8 cellular contexts compared by ENCODE assay signal in the genomic region with DNA sequence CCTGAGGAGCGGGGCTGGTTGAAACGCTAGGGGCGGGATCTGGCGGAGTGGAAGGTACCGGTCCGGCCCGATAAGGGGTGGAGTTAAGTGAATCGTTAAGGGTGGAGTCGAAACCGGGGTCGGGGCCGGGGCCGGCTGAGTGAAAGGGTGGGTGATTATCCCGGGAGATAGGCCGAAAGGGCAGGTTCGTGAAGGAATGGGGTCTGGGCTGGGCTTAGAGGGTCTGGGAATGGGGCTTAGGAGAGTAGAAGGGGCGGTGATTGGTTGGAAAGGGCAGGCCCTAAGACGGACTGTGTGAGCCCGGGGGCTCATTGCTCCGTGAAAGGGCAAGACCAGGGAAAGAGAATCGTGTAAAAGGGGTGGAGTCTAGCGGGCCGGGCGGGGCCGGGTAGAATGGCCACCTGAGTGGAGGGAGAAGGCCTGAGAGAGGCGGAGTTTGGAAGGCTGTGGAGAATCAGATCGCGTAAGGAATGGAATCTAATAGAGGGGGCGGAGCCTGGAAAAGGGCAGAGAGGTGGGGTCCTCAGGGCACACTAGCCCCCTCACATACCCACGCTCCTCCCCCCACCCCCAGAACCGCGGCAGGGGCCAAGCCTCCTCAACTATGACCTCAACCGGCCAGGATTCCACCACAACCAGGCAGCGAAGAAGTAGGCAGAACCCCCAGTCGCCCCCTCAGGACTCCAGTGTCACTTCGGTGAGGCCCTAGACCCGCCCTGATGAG. TPM values are rescaled to one million over a fixed set of nuclear protein-coding genes. Genes with fewer than 3 reads are reported as not detected.
DNase-seq lines count a peak whose midpoint lies in the region; ATAC-seq and TF ChIP-seq lines count a peak whose summit lies in the region.

No MANE protein-coding gene starts in this region.

- H3K4me3 ChIP-seq in endodermal cell (ENCODE audit: low read length), result peak overlapping the region; percentile 82

- H3K9me3 Mint-ChIP-seq in activated CD8-positive, alpha-beta T cell treated with anti-CD3 and anti-CD28 coated beads, Interleukin-2, amount 10 ng/mL, durations not matched to agents 7 days and 5 days (ENCODE audit: insufficient read depth), result no peaks in the 10 kb centered on the region
- H3K9me3 Mint-ChIP-seq in endodermal cell, result peaks cover 72% of the 10 kb centered on the region

- H3K4me3 Mint-ChIP-seq in activated CD8-positive, alpha-beta T cell treated with anti-CD3 and anti-CD28 coated beads, Interleukin-2, amount 10 ng/mL, durations not matched to agents 7 days and 5 days, result peak overlapping the region; percentile 95
- H3K4me3 Mint-ChIP-seq in endodermal cell, result peak overlapping the region; percentile 94

- no peaks in the 10 kb centered on the region for H3K27me3 Mint-ChIP-seq in activated CD8-positive, alpha-beta T cell treated with anti-CD3 and anti-CD28 coated beads, Interleukin-2, amount 10 ng/mL, durations not matched to agents 7 days and 5 days (ENCODE audit: low read depth)
- no peaks in the 10 kb centered on the region for H3K27me3 Mint-ChIP-seq in endodermal cell (ENCODE audit: insufficient read depth)

- H3K36me3 ChIP-seq in endodermal cell (ENCODE audit: control insufficient read depth, insufficient read depth, low read length), result peaks cover 16% of the 10 kb centered on the region

- H3K27me3 ChIP-seq in endodermal cell (ENCODE audit: control insufficient read depth, insufficient read depth, low read length, poor library complexity, severe bottlenecking), result no peaks in the 10 kb centered on the region

- peak overlapping the region; percentile 95 for H3K27ac ChIP-seq in endodermal cell (ENCODE audit: low read depth, low read length)

- no peak for TF ChIP-seq CTCF in endodermal cell (conservative IDR thresholded peaks at IDR 0.05)

- peaks cover 22% of the 10 kb centered on the region for H3K4me1 Mint-ChIP-seq in activated CD8-positive, alpha-beta T cell treated with anti-CD3 and anti-CD28 coated beads, Interleukin-2, amount 10 ng/mL, durations not matched to agents 7 days and 5 days (ENCODE audit: low read depth)
- H3K4me1 Mint-ChIP-seq in endodermal cell, result peaks cover 8% of the 10 kb centered on the region

- no peaks in the 10 kb centered on the region for H3K4me1 ChIP-seq in endodermal cell (ENCODE audit: control insufficient read depth, insufficient read depth, low read length)

- DNase-seq in COLO829 (ENCODE audit: low spot score) (peak; percentile 85), NCI-H69 (lab: John Stamatoyannopoulos, UW) (peak; percentile 88), endodermal cell (peak; percentile 92), midbrain (lab: John Stamatoyannopoulos, UW) (peak; percentile 7)
- DNase-seq in activated CD8-positive, alpha-beta T cell treated with anti-CD3 and anti-CD28 coated beads, Interleukin-2, amount 10 ng/mL, durations not matched to agents 7 days and 5 days, result peak; percentile 82
- peak; percentile 22 to 31 for DNase-seq in stimulated activated CD8-positive, alpha-beta memory T cell treated with anti-CD3 and anti-CD28 coated beads, Interleukin-7, amount 100 ng/mL, for 4 hours (ENCODE audit: low read depth in 2 of 2)

- peaks cover 11% of the 10 kb centered on the region for H3K36me3 Mint-ChIP-seq in activated CD8-positive, alpha-beta T cell treated with anti-CD3 and anti-CD28 coated beads, Interleukin-2, amount 10 ng/mL, durations not matched to agents 7 days and 5 days (ENCODE audit: low read depth)
- H3K36me3 Mint-ChIP-seq in endodermal cell (ENCODE audit: low read depth), result peaks cover 18% of the 10 kb centered on the region

- peak overlapping the region; percentile 91 for H3K9ac ChIP-seq in endodermal cell (ENCODE audit: extremely low read depth, low read length, poor library complexity, severe bottlenecking)

- H3K27ac Mint-ChIP-seq in activated CD8-positive, alpha-beta T cell treated with anti-CD3 and anti-CD28 coated beads, Interleukin-2, amount 10 ng/mL, durations not matched to agents 7 days and 5 days, result peak overlapping the region; percentile 99
- H3K27ac Mint-ChIP-seq in endodermal cell, result peak overlapping the region; percentile 99

- CTCF ChIA-PET in activated CD8-positive, alpha-beta T cell treated with anti-CD3 and anti-CD28 coated beads, Interleukin-2, amount 10 ng/mL, durations not matched to agents 7 days and 5 days (lab: Charles Lee), result interaction anchor here (1.0 to 2.0 kb wide), 4 partner anchors 65 to 154 kb away, joined by 3 to 11 read pairs (median 4); no protein-coding TSS in a partner anchor

- ATAC-seq in GM19397 (IDR thresholded peaks at IDR 0.05; ENCODE audit: unreplicated experiment) (peak; percentile 34), HG03521 (IDR thresholded peaks at IDR 0.05; ENCODE audit: unreplicated experiment) (peak; percentile 30)
- ATAC-seq in activated CD8-positive, alpha-beta T cell treated with anti-CD3 and anti-CD28 coated beads, Interleukin-2, amount 10 ng/mL, durations not matched to agents 7 days and 5 days, result peak; percentile 62

- H3K9me3 ChIP-seq in endodermal cell (ENCODE audit: control insufficient read depth, low read length), result no peaks in the 10 kb centered on the region

- POLR2A ChIA-PET in activated CD8-positive, alpha-beta T cell treated with anti-CD3 and anti-CD28 coated beads, Interleukin-2, amount 10 ng/mL, durations not matched to agents 7 days and 5 days (lab: Charles Lee), result interaction anchor here (0.6 to 1.8 kb wide), 3 partner anchors 65 to 139 kb away, joined by 3 to 8 read pairs (median 6); a partner anchor contains a TSS

- 0% methylated on average over 5 to 27 of the region's 37 CpGs for WGBS in endodermal cell (ENCODE audit: insufficient coverage in 1 of 2, insufficient read length in 1 of 2), 2 experiments

RNA-seq across cellular contexts. Expression of a gene that starts 0.4 kb away (rescaled TPM):
- total RNA-seq in activated CD8-positive, alpha-beta T cell treated with anti-CD3 and anti-CD28 coated beads, Interleukin-2, amount 10 ng/mL, durations not matched to agents 7 days and 5 days, result 10 to 100 TPM; 77.3 to 88.9 TPM
- total RNA-seq in endodermal cell, result 100 to 1,000 TPM; 121 to 135 TPM
- polyA plus RNA-seq in endodermal cell (2013, experiment 1 of 2), result 154 TPM
- polyA plus RNA-seq in endodermal cell (2013, experiment 2 of 2), result 143 TPM

RNA-seq across cellular contexts. Expression of a gene that starts 15.9 kb away (rescaled TPM):
- total RNA-seq in activated CD8-positive, alpha-beta T cell treated with anti-CD3 and anti-CD28 coated beads, Interleukin-2, amount 10 ng/mL, durations not matched to agents 7 days and 5 days, result not detected
- total RNA-seq in endodermal cell, result not detected
- polyA plus RNA-seq in endodermal cell (2013, experiment 1 of 2), result not detected
- polyA plus RNA-seq in endodermal cell (2013, experiment 2 of 2), result not detected

RNA-seq across cellular contexts. Expression of a gene that starts 24.1 kb away (rescaled TPM):
- not detected for total RNA-seq in activated CD8-positive, alpha-beta T cell treated with anti-CD3 and anti-CD28 coated beads, Interleukin-2, amount 10 ng/mL, durations not matched to agents 7 days and 5 days
- not detected for total RNA-seq in endodermal cell
- polyA plus RNA-seq in endodermal cell (2013, experiment 1 of 2), result 0.50 TPM
- polyA plus RNA-seq in endodermal cell (2013, experiment 2 of 2), result not detected

RNA-seq across cellular contexts. Expression of a gene that starts 33.2 kb away (rescaled TPM):
- not detected for total RNA-seq in activated CD8-positive, alpha-beta T cell treated with anti-CD3 and anti-CD28 coated beads, Interleukin-2, amount 10 ng/mL, durations not matched to agents 7 days and 5 days
- 1 to 10 TPM; 2.9 to 4.0 TPM for total RNA-seq in endodermal cell
- polyA plus RNA-seq in endodermal cell (2013, experiment 1 of 2), result 41.3 TPM
- 47.1 TPM for polyA plus RNA-seq in endodermal cell (2013, experiment 2 of 2)

RNA-seq across cellular contexts. Expression of a gene that starts 40.7 kb away (rescaled TPM):
- not detected for total RNA-seq in activated CD8-positive, alpha-beta T cell treated with anti-CD3 and anti-CD28 coated beads, Interleukin-2, amount 10 ng/mL, durations not matched to agents 7 days and 5 days
- total RNA-seq in endodermal cell, result not detected
- not detected for polyA plus RNA-seq in endodermal cell (2013, experiment 1 of 2)
- not detected for polyA plus RNA-seq in endodermal cell (2013, experiment 2 of 2)

Comparison
In these comparisons a context has a peak if more than half of its experiments do, and no peak if none do; other contexts are left out.
1. Peak in every context shown above with its lines: DNase-seq, ATAC-seq, H3K4me3 ChIP-seq and H3K27ac ChIP-seq.
2. DNase-seq: peak in every context shown above with its lines; median percentile 92 in endodermal cell; 88 in NCI-H69; 85 in COLO829; 82 in activated CD8-positive, alpha-beta T cell treated with anti-CD3 and anti-CD28 coated beads, Interleukin-2, amount 10 ng/mL, durations not matched to agents 7 days and 5 days; 26 in stimulated activated CD8-positive, alpha-beta memory T cell treated with anti-CD3 and anti-CD28 coated beads, Interleukin-7, amount 100 ng/mL, for 4 hours; 7 in midbrain.